In genomic region chr17:81295031-81295677, GRCh38 we compare ENCODE assay signal across 8 cellular contexts. TPM values are rescaled to one million over a fixed set of nuclear protein-coding genes. Genes with fewer than 3 reads are reported as not detected.
DNase-seq lines count a peak whose midpoint lies in the region; ATAC-seq and TF ChIP-seq lines count a peak whose summit lies in the region.

Gene SLC38A10 (minus strand): TSS chr17:81295307. CDS start chr17:81294921, 386 bp downstream.

- intact Hi-C loops in left lung (cut with DNase I): no loop called here

- H3K4me1 ChIP-seq in BLaER1 (peaks cover 46% of the 10 kb centered on the region), left lung (peaks cover 10 to 56% of the 10 kb centered on the region in 2 donors)

- ATAC-seq in HG03432 (IDR thresholded peaks at IDR 0.05; ENCODE audit: unreplicated experiment): peak; percentile 83
- peak; percentile 87 for ATAC-seq in left lung

- H3K27ac ChIP-seq in BLaER1: peak within 1 kb of the TSS; percentile 95
- peak within 1 kb of the TSS; percentile 91 to 94 for H3K27ac ChIP-seq in left lung

- peak within 1 kb of the TSS; percentile 95 for H3K9ac ChIP-seq in BLaER1

- peak; percentile 91 for DNase-seq in NCI-H69 (lab: John Stamatoyannopoulos, UW)
- DNase-seq in activated CD4-positive, alpha-beta T cell treated with anti-CD3 and anti-CD28 coated beads, Interleukin-2, amount 50 U/mL, for 24 hours (ENCODE audit: low read depth in 1 of 2, low spot score in 1 of 2): peak; percentile 83 to 86
- peak; percentile 64 for DNase-seq in cortex of kidney (lab: John Stamatoyannopoulos, UW)
- peak; percentile 93 to 98 for DNase-seq in left lung
- peak; percentile 84 for DNase-seq in stimulated activated CD4-positive, alpha-beta T cell treated with anti-CD3 and anti-CD28 coated beads, Interleukin-2, amount 100 ng/mL, for 4 hours (ENCODE audit: low read depth)

- H3K36me3 ChIP-seq in BLaER1 (peaks cover 9% of the 10 kb centered on the region), left lung (peaks cover 0 to under 1% of the 10 kb centered on the region in 2 donors)

- peak within 1 kb of the TSS; percentile 97 for H3K4me2 ChIP-seq in BLaER1

- no peaks in the 10 kb centered on the region for H3K27me3 ChIP-seq in BLaER1
- no peaks in the 10 kb centered on the region for H3K27me3 ChIP-seq in left lung

- peaks cover 15% of the 10 kb centered on the region for H4K20me1 ChIP-seq in BLaER1

- H3K9me3 ChIP-seq in BLaER1: no peaks in the 10 kb centered on the region
- no peaks in the 10 kb centered on the region for H3K9me3 ChIP-seq in left lung

- peak; percentile 97 for TF ChIP-seq POLR2A in GM19193 (IDR thresholded peaks at IDR 0.05; ENCODE audit: extremely low read depth, insufficient read depth, insufficient read length)

- TF ChIP-seq CTCF in left lung (IDR thresholded peaks at IDR 0.05): no peak

- peak within 1 kb of the TSS; percentile 93 for H3K4me3 ChIP-seq in BLaER1
- H3K4me3 ChIP-seq in left lung: peak within 1 kb of the TSS; percentile 67 to 89

RNA-seq across cellular contexts. Expression of gene SLC38A10, which starts in this region (rescaled TPM):
- total RNA-seq in left lung: 100 to 1,000 TPM in 1 of 2 donors, 10 to 100 TPM in 1; 79.9 to 109 TPM

Comparison
In these comparisons a context has a peak if more than half of its experiments do, and no peak if none do; other contexts are left out.
1. Peak in every context shown above with its lines: DNase-seq, ATAC-seq, H3K4me3 ChIP-seq and H3K27ac ChIP-seq.